15 cellular contexts compared by ENCODE assay signal in genomic region chr3:60708191-60708975, GRCh38.
DNase-seq lines count a peak whose midpoint lies in the region; ATAC-seq and TF ChIP-seq lines count a peak whose summit lies in the region.
"Had no signal": no experiment of that assay in that cellular context is flagged by ENCODE, and none has a peak within 500 bp of the region (broad histone marks: within the 10 kb centered on the region; RNA-seq: fewer than 3 reads in every experiment).

No MANE protein-coding gene starts in this region.

- 92 to 95% methylated on average over 1 of the region's 1 CpG for WGBS in GM23248 (ENCODE audit: low coverage in 1 of 2, low lambda C conversion rate in 2 of 2, missing lambda C conversion rate in 2 of 2), 2 experiments

- no peaks in the 10 kb centered on the region for H3K27me3 ChIP-seq in GM23248 (replicated peaks; ENCODE audit: insufficient read depth)
- H3K27me3 ChIP-seq: uterus had no signal

- no peak overlapping the region for H3K27ac ChIP-seq in GM23248
- H3K27ac ChIP-seq: uterus had no signal

- no peak for TF ChIP-seq CTCF in astrocyte of the spinal cord (IDR thresholded peaks at IDR 0.05; ENCODE audit: low read depth, low read length)
- TF ChIP-seq CTCF in nephron (IDR thresholded peaks at IDR 0.05; ENCODE audit: unreplicated experiment in 3 of 3) = no peak

- H3K36me3 ChIP-seq in GM23248 (ENCODE audit: low read depth) = peaks cover 3% of the 10 kb centered on the region; the same call in 1 of the 2 replicates
- H3K36me3 ChIP-seq: uterus had no signal

- peak overlapping the region; percentile 19 to 62 (median 46) for H3K27ac Mint-ChIP-seq in nephron

- no peaks in the 10 kb centered on the region for H3K79me2 ChIP-seq in GM23248 (ENCODE audit: insufficient read depth)

- H3K4me1 ChIP-seq in GM23248 (ENCODE audit: insufficient read depth) = peaks cover 29% of the 10 kb centered on the region
- H3K4me1 ChIP-seq: uterus had no signal

- H3K4me1 Mint-ChIP-seq in nephron = peaks cover 15% of the 10 kb centered on the region

- no peaks in the 10 kb centered on the region for H3K9me2 ChIP-seq in GM23248 (ENCODE audit: insufficient read depth)

- peaks cover 21% of the 10 kb centered on the region for H3F3A ChIP-seq in GM23248 (ENCODE audit: insufficient read depth)

- H3K4me3 ChIP-seq in GM23248 = no peak overlapping the region
- no peak overlapping the region for H3K4me3 ChIP-seq in astrocyte of the spinal cord (ENCODE audit: low read depth, low read length)
- H3K4me3 ChIP-seq: uterus had no signal

- in situ Hi-C loops in GM23248 (cut with MboI) (no loop called here), astrocyte of the spinal cord (cut with HindIII; ENCODE audit: low sequenced_read_pairs) (no loop called here)

- H3K36me3 Mint-ChIP-seq in nephron (ENCODE audit: low read depth) = peaks cover 5% of the 10 kb centered on the region

- DNase-seq in GM23248 (peak; percentile 57), NCI-H1694 (lab: John Stamatoyannopoulos, UW) (peak; percentile 46), astrocyte of the spinal cord (ENCODE audit: low read depth, low spot score) (peak; percentile 75), UCSD-AML1 (lab: John Stamatoyannopoulos, UW; ENCODE audit: unreplicated experiment) (no peak), NCI-H226 (no peak)
- DNase-seq in activated CD4-positive, alpha-beta T cell treated with anti-CD3 and anti-CD28 coated beads, Interleukin-2, amount 50 U/mL, for 1 hour = no peak
- DNase-seq: activated naive CD4-positive, alpha-beta T cell treated with Interleukin-2 at 50 U/mL for 16 hours; hippocampal formation; midbrain; NCI-H524; retina; Right ventricle myocardium superior; uterus had no signal

- no peaks in the 10 kb centered on the region for H4K20me1 ChIP-seq in GM23248 (ENCODE audit: insufficient read depth)

- H2AFZ ChIP-seq in GM23248 = no peak overlapping the region

- no peaks in the 10 kb centered on the region for H3K27me3 Mint-ChIP-seq in nephron (ENCODE audit: low read depth)

- H3K4me2 ChIP-seq in GM23248 (ENCODE audit: unreplicated experiment) = peak overlapping the region; percentile 37

- H3K9me3 ChIP-seq in GM23248 (ENCODE audit: low read depth) = peaks cover 4% of the 10 kb centered on the region
- H3K9me3 ChIP-seq: uterus had no signal

- no peak for ATAC-seq in HG02840 (IDR thresholded peaks at IDR 0.05; ENCODE audit: low FRiP score, unreplicated experiment)

- no peak overlapping the region for H3K9ac ChIP-seq in GM23248

- peaks cover 10% of the 10 kb centered on the region for H3K9me3 Mint-ChIP-seq in nephron

- H3K4me3 Mint-ChIP-seq in nephron = no peak overlapping the region

Comparison
In these comparisons a context has a peak if more than half of its experiments do, and no peak if none do; other contexts are left out.
1. DNase-seq: peak in GM23248 (single experiment), NCI-H1694 (single experiment) and astrocyte of the spinal cord (single experiment); none in UCSD-AML1 (single experiment), activated CD4-positive, alpha-beta T cell treated with anti-CD3 and anti-CD28 coated beads, Interleukin-2, amount 50 U/mL, for 1 hour (single experiment) and NCI-H226 (single experiment).